10 cellular contexts compared by ENCODE assay signal in the genomic region with DNA sequence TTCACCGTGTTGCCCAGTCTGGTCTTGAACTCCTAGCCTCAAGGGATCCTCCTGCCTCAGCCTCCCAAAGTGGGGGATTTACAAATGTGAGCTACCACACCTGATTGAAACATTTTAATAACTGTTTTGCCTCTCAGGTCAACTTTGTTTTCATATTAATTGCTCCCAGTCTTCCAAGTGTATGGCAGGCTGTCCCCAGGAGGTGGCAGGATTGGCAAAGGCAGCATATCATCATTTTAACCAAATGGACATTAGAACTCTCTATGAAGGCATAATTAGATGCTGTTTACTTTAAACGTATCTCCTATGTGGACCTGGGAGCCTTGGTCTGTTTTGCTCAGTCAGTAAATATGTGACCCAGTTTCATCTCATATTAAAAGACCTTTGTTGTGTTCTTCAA. TPM values are rescaled to one million over a fixed set of nuclear protein-coding genes. Genes with fewer than 3 reads are reported as not detected.
DNase-seq lines count a peak whose midpoint lies in the region; ATAC-seq, FAIRE-seq and TF ChIP-seq lines count a peak whose summit lies in the region.
"Had no signal": no experiment of that assay in that cellular context is flagged by ENCODE, and none has a peak within 500 bp of the region (broad histone marks: within the 10 kb centered on the region; RNA-seq: fewer than 3 reads in every experiment).

No MANE protein-coding gene starts in this region.

- H3K9me3 ChIP-seq in adrenal gland (replicated peaks in 1 of 3) (no peaks in the 10 kb centered on the region), ascending aorta (peaks cover 0 to 5% of the 10 kb centered on the region in 2 donors)

- H3K4me1 ChIP-seq in adrenal gland (replicated peaks in 1 of 2) = peaks cover 6 to 13% of the 10 kb centered on the region in 2 donors
- H3K4me1 ChIP-seq in ascending aorta = peaks cover 0 to 4% of the 10 kb centered on the region in 2 donors

- H3K36me3 ChIP-seq in adrenal gland (replicated peaks in 1 of 2) = peaks cover 0 to 86% of the 10 kb centered on the region in 2 donors
- peaks cover 84 to 96% of the 10 kb centered on the region in 2 donors for H3K36me3 ChIP-seq in ascending aorta

- H3K4me3 ChIP-seq in adrenal gland (no peak overlapping the region), ascending aorta (no peak overlapping the region)

- no peak for TF ChIP-seq POLR2A in adrenal gland (IDR thresholded peaks at IDR 0.05)
- no peak for TF ChIP-seq POLR2A in H54 (IDR thresholded peaks at IDR 0.05; ENCODE audit: low read depth, low read length)

- H3K27me3 ChIP-seq in adrenal gland = no peaks in the 10 kb centered on the region
- H3K27me3 ChIP-seq in ascending aorta = no peaks in the 10 kb centered on the region

- peak; percentile 18 to 47 (median 38) for TF ChIP-seq CTCF in adrenal gland (IDR thresholded peaks at IDR 0.05)
- peak in 2 of 3 experiments; percentile 16 to 18 for TF ChIP-seq CTCF in nephron (IDR thresholded peaks at IDR 0.05; ENCODE audit: unreplicated experiment in 3 of 3)
- no peak for TF ChIP-seq CTCF in ascending aorta (IDR thresholded peaks at IDR 0.05)

- intact Hi-C loops in adrenal gland (cut with DNase I) = no loop called here
- intact Hi-C loops in ascending aorta (cut with DNase I) = no loop called here

- no peaks in the 10 kb centered on the region for H3K4me1 Mint-ChIP-seq in nephron

- H3K4me3 Mint-ChIP-seq in nephron = no peak overlapping the region

- H3K27ac ChIP-seq in adrenal gland (no peak overlapping the region), ascending aorta (no peak overlapping the region)

- H3K27ac Mint-ChIP-seq in nephron = no peak overlapping the region

- H3K36me3 Mint-ChIP-seq in nephron (ENCODE audit: low read depth) = peaks cover 76% of the 10 kb centered on the region

- peaks cover 10% of the 10 kb centered on the region for H3K9me3 Mint-ChIP-seq in nephron

- no peak for ATAC-seq in HG02798 (IDR thresholded peaks at IDR 0.05; ENCODE audit: poor library complexity, unreplicated experiment)

- peak; percentile 11 for DNase-seq in GM03348 (ENCODE audit: low spot score)
- peak; percentile 14 to 36 for DNase-seq in Kasumi-1 (lab: John Stamatoyannopoulos, UW)
- peak in 1 of 7 donors; percentile 31 for DNase-seq in adrenal gland
- no peak for DNase-seq in ascending aorta (ENCODE audit: low spot score in 2 of 2)
- DNase-seq in H54 (ENCODE audit: insufficient read length, low spot score) = no peak
- no peak for DNase-seq in cerebellar nuclear complex (lab: John Stamatoyannopoulos, UW)
- DNase-seq: activated gamma-delta T cell treated with Interleukin-2 at 50 U/mL for 16 hours, occipital lobe had no signal

- no peak for FAIRE-seq in H54 (lab: Jason Lieb, UNC)

- WGBS in adrenal gland, 4 donors = 50 to 67% (median 59%) methylated on average over 2 of the region's 2 CpGs

- no peaks in the 10 kb centered on the region for H3K27me3 Mint-ChIP-seq in nephron (ENCODE audit: low read depth)

RNA-seq across cellular contexts. Expression of a gene that starts 59.2 kb away (rescaled TPM):
- 10 to 100 TPM; 27.8 to 51.6 (median 44.4) TPM for total RNA-seq in adrenal gland
- 10 to 100 TPM; 19.1 to 81.0 (median 19.7) TPM for polyA plus RNA-seq in adrenal gland
- 13.6 TPM for total RNA-seq in ascending aorta

Comparison
In these comparisons a context has a peak if more than half of its experiments do, and no peak if none do; other contexts are left out.
1. DNase-seq: peak in GM03348 (single experiment) and Kasumi-1 (2 of 2); none in ascending aorta (0 of 2), H54 (single experiment) and cerebellar nuclear complex (0 of 2).
2. CTCF ChIP-seq: peak in adrenal gland (6 of 6) and nephron (2 of 3); none in ascending aorta (0 of 3).